Comparison of ENCODE assay signal across 11 cellular contexts in genomic region chr5:153964201-153965101, GRCh38.
DNase-seq lines count a peak whose midpoint lies in the region; ATAC-seq, FAIRE-seq and TF ChIP-seq lines count a peak whose summit lies in the region.
"Had no signal": no experiment of that assay in that cellular context is flagged by ENCODE, and none has a peak within 500 bp of the region (broad histone marks: within the 10 kb centered on the region; RNA-seq: fewer than 3 reads in every experiment).

No MANE protein-coding gene starts in this region.

- TF ChIP-seq CTCF in AG04449 (IDR thresholded peaks at IDR 0.05; ENCODE audit: insufficient read depth, low read length, missing control alignments) (no peak), ascending aorta (IDR thresholded peaks at IDR 0.05) (no peak), HepG2 (CRISPR knock-in tag; IDR thresholded peaks at IDR 0.05) (no peak)

- no peak for DNase-seq in AG04449 (ENCODE audit: low read depth, low spot score)
- DNase-seq in GM23248: no peak
- DNase-seq in ascending aorta (ENCODE audit: low spot score in 2 of 2): no peak
- DNase-seq in HepG2 (ENCODE audit: low spot score): no peak
- DNase-seq in LoVo (ENCODE audit: low spot score): no peak
- no peak for DNase-seq in T-helper 2 cell
- no peak for DNase-seq in HUDEP-2 (lab: John Stamatoyannopoulos, UW; ENCODE audit: unreplicated experiment in 76 of 76)
- DNase-seq in ACHN: no peak
- DNase-seq: activated T-cell treated with anti-CD3 and anti-CD28 coated beads, Interleukin-2, amount 50 U/mL, for 4 hours; cortex of kidney had no signal

- WGBS in GM23248 (ENCODE audit: low coverage in 1 of 2, low lambda C conversion rate in 2 of 2, missing lambda C conversion rate in 2 of 2), 2 experiments: 62 to 64% methylated on average over 20 of the region's 20 CpGs
- 37% methylated on average over 13 of the region's 20 CpGs for WGBS in HepG2 (ENCODE audit: low lambda C conversion rate)

- no peak for TF ChIP-seq POLR2A in HepG2 (IDR thresholded peaks at IDR 0.05; ENCODE audit: insufficient read depth in 1 of 2, low read depth in 2 of 2, low read length in 2 of 2)

- H3K9me3 ChIP-seq in GM23248 (ENCODE audit: low read depth) (no peaks in the 10 kb centered on the region), ascending aorta (no peaks in the 10 kb centered on the region), HepG2 (ENCODE audit: low read length) (no peaks in the 10 kb centered on the region)
- H3K9me3 ChIP-seq: ovary had no signal

- no peaks in the 10 kb centered on the region for H3K36me3 ChIP-seq in GM23248 (ENCODE audit: low read depth)
- no peaks in the 10 kb centered on the region for H3K36me3 ChIP-seq in ascending aorta
- H3K36me3 ChIP-seq in HepG2 (replicated peaks in 1 of 2; ENCODE audit: control insufficient read depth in 1 of 2, insufficient read depth in 2 of 2, low read length in 2 of 2): no peaks in the 10 kb centered on the region
- H3K36me3 ChIP-seq: ovary had no signal

- H3K27ac ChIP-seq in GM23248: no peak overlapping the region
- peak overlapping the region; percentile 10 to 34 for H3K27ac ChIP-seq in ascending aorta
- no peak overlapping the region for H3K27ac ChIP-seq in HepG2 (ENCODE audit: extremely low read length, insufficient read depth, low read length)
- H3K27ac ChIP-seq: ovary had no signal

- intact Hi-C loops in ascending aorta (cut with DNase I) (loop anchor here (1.0 to 10.0 kb wide), 6 partner anchors 472 to 1432 kb away; partner anchors contain the start of gene GRIA1), HepG2 (cut with micrococcal nuclease; ENCODE audit: unreplicated experiment) (loop anchor here (1.0 kb wide), 1 partner anchor 1404 kb away; no protein-coding TSS in a partner anchor)

- H3K4me2 ChIP-seq in GM23248 (ENCODE audit: unreplicated experiment): peak overlapping the region; percentile 82
- peak overlapping the region; percentile 32; the same call in 1 of the 2 replicates for H3K4me2 ChIP-seq in HepG2 (ENCODE audit: low read depth, low read length)

- FAIRE-seq in HepG2 (lab: Jason Lieb, UNC): no peak

- no peaks in the 10 kb centered on the region for H3K9me2 ChIP-seq in GM23248 (ENCODE audit: insufficient read depth)

- BruUV-seq in HepG2 (replicated peaks; lab: Mats Ljungman, UMichigan): no TSS peak

- no peaks in the 10 kb centered on the region for H3K27me3 ChIP-seq in GM23248 (replicated peaks; ENCODE audit: insufficient read depth)
- H3K27me3 ChIP-seq in ascending aorta: no peaks in the 10 kb centered on the region
- H3K27me3 ChIP-seq in HepG2 (ENCODE audit: control insufficient read depth in 1 of 2, insufficient read depth in 2 of 2, low read length in 2 of 2): no peaks in the 10 kb centered on the region
- H3K27me3 ChIP-seq: ovary had no signal

- no peaks in the 10 kb centered on the region for H4K20me1 ChIP-seq in GM23248 (ENCODE audit: insufficient read depth)
- no peaks in the 10 kb centered on the region for H4K20me1 ChIP-seq in HepG2 (ENCODE audit: insufficient read depth, low read length)

- H3K4me3 ChIP-seq in AG04449 (ENCODE audit: low read depth, low read length) (peak overlapping the region; percentile 29; the same call in 1 of the 2 replicates), GM23248 (peak overlapping the region; percentile 70), ascending aorta (peak overlapping the region in 1 of 2 donors; percentile 47), HepG2 (replicated peaks in 1 of 3; ENCODE audit: insufficient read depth in 1 of 3, low read depth in 2 of 3, low read length in 3 of 3) (no peak overlapping the region)
- H3K4me3 ChIP-seq: ovary had no signal

- TF ChIP-seq EP300 in HepG2 (IDR thresholded peaks at IDR 0.05; ENCODE audit: low read depth in 2 of 2, low read length in 2 of 2): no peak
- TF ChIP-seq EP300 in HepG2 (CRISPR knock-in tag; IDR thresholded peaks at IDR 0.05; ENCODE audit: borderline replicate concordance): no peak

- H3F3A ChIP-seq in GM23248 (ENCODE audit: insufficient read depth): 0 out of 2 replicates have a peak, but pooled peaks cover 6% of the 10 kb centered on the region

- H3K4me1 ChIP-seq in GM23248 (ENCODE audit: insufficient read depth) (peaks cover 18% of the 10 kb centered on the region), ascending aorta (peaks cover 7 to 16% of the 10 kb centered on the region in 2 donors), HepG2 (ENCODE audit: insufficient read depth, low read length) (no peaks in the 10 kb centered on the region)

- H3K79me2 ChIP-seq in GM23248 (ENCODE audit: insufficient read depth) (no peaks in the 10 kb centered on the region), HepG2 (ENCODE audit: insufficient read depth, low read length) (no peaks in the 10 kb centered on the region)

- in situ Hi-C loops in GM23248 (cut with MboI): loop anchor here (10.0 to 25.0 kb wide), 2 partner anchors 802 to 1410 kb away; no protein-coding TSS in a partner anchor
- in situ Hi-C loops in HepG2 (cut with HindIII; ENCODE audit: extremely low pct_ligation_motif_present, low pct_unique_long_range_greater_than_20kb): loop anchor here (5.0 kb wide), 2 partner anchors 467 to 1432 kb away; no protein-coding TSS in a partner anchor
- in situ Hi-C loops in ACHN (cut with HindIII; ENCODE audit: low pct_ligation_motif_present, low pct_unique_long_range_greater_than_20kb, low sequenced_read_pairs): no loop called here

- H3K9ac ChIP-seq in GM23248 (no peak overlapping the region), HepG2 (ENCODE audit: insufficient read depth, low read depth, low read length) (no peak overlapping the region)

- POLR2A ChIA-PET in AG04449 (lab: Yijun Ruan, JAX) (interaction anchor here (0.5 kb wide), 1 partner anchor 466 kb away, joined by 3 read pairs; no protein-coding TSS in a partner anchor), HepG2 (lab: Yijun Ruan, JAX) (no interaction called here)

- ATAC-seq in HepG2: peak; percentile 58

- H2AFZ ChIP-seq in GM23248 (peak overlapping the region; percentile 90), HepG2 (ENCODE audit: low read length) (no peak overlapping the region)

- TF ChIP-seq RAD21 in HepG2 (CRISPR knock-in tag; IDR thresholded peaks at IDR 0.05): no peak

- CTCF ChIA-PET in AG04449 (lab: Yijun Ruan, JAX): interaction anchor here (0.6 to 7.3 kb wide), 80 partner anchors 9 to 1821 kb away, joined by 3 to 186 read pairs (median 4); partner anchors contain the start of gene GRIA1
- CTCF ChIA-PET in HepG2 (lab: Yijun Ruan, JAX; ENCODE audit: low intra/inter-chr PET ratio, low total read pairs): interaction anchor here (1.7 to 3.1 kb wide), 3 partner anchors 468 to 1431 kb away, joined by 13 to 29 read pairs (median 13); no protein-coding TSS in a partner anchor

TF ChIP-seq in HepG2, 621 proteins besides CTCF, POLR2A, EP300 and RAD21:
- TF ChIP-seq ZNF710 (CRISPR knock-in tag; IDR thresholded peaks at IDR 0.05; ENCODE audit: borderline replicate concordance) (no peak), ZNF24 (IDR thresholded peaks at IDR 0.05) (no peak), ARNTL (CRISPR knock-in tag; IDR thresholded peaks at IDR 0.05) (no peak), ZNF883 (CRISPR knock-in tag; IDR thresholded peaks at IDR 0.05; ENCODE audit: not compliant biosample characterization) (no peak), SIN3B (IDR thresholded peaks at IDR 0.05; ENCODE audit: low read length) (no peak), HES4 (CRISPR knock-in tag; IDR thresholded peaks at IDR 0.05; ENCODE audit: borderline replicate concordance) (no peak)

Comparison
In these comparisons a context has a peak if more than half of its experiments do, and no peak if none do; other contexts are left out.
1. H3K4me3 ChIP-seq: peak in AG04449 (single experiment) and GM23248 (single experiment); none in HepG2 (0 of 3).
2. H3K27ac ChIP-seq: peak in ascending aorta (2 of 2); none in GM23248 (single experiment) and HepG2 (single experiment).